ENCODE assay signal across 8 cellular contexts in the genomic region with DNA sequence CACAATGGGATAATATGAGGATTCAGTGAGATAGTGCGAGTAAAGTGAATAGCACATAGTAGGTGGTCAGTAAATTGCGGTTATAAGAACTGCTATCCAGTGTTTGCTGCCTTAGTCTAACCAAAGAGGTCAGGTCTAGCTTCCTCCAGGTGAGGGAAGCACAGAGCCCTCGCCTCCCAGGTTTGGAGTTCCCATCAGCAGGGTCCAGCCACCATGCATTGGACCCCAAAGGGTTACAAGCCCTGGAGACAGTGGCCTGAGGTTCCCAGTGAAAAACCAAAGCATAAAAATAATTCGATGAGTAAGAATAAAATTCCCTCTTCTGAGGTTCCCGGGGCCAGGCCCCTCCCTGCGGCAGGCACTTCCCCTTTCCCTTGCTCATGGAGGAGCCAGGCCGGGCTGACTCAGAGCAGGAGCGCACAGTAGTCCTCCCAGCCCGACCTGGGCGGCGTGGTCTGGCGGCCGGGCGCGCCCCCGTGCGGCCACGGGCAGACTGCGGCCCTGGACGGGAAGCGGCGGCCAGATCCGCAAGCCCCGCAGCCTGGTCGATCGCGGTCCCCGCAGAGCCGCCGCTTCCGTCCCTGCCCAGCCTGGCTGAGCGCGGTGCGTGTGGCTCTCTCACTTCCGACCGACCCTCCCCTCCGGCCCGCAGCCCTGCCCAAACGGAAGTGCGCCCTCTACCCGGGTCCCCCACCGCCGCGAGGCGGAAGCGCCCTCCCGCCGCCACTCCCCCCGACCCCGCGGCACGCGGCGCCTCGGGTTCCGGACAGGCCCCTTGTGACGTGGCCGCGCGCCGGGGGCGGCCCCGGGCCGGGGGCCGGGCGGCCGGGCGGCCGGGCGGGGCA. TPM values are rescaled to one million over a fixed set of nuclear protein-coding genes. Genes with fewer than 3 reads are reported as not detected.
DNase-seq lines count a peak whose midpoint lies in the region; ATAC-seq and TF ChIP-seq lines count a peak whose summit lies in the region.

SLC39A13 (plus strand) TSS at position 845 of the 845 bp plus-strand sequence. CDS start 1,505 bp downstream, outside the sequence.

- peak within 1 kb of the TSS; percentile 58 to 68 for H3K4me3 ChIP-seq in prostate gland

- ATAC-seq in GM18498 (IDR thresholded peaks at IDR 0.05; ENCODE audit: unreplicated experiment) (peak; percentile 85), HG02885 (IDR thresholded peaks at IDR 0.05; ENCODE audit: poor library complexity, unreplicated experiment) (peak; percentile 83), left cardiac atrium (peak; percentile 91 to 93)

- H3K27ac ChIP-seq in prostate gland: peak within 1 kb of the TSS; percentile 90 to 94

- H3K4me3 Mint-ChIP-seq in T-helper 1 cell treated with Interleukin-12 subunit alpha and Interleukin-12 subunit beta and Interleukin-4 antibody, amounts not matched to agents 30 μg/mL and 1 μg/mL, for 36 hours: peak within 1 kb of the TSS; percentile 98

- H3K27ac Mint-ChIP-seq in T-helper 1 cell treated with Interleukin-12 subunit alpha and Interleukin-12 subunit beta and Interleukin-4 antibody, amounts not matched to agents 30 μg/mL and 1 μg/mL, for 36 hours: peak within 1 kb of the TSS; percentile 96

- peak; percentile 74 to 97 (median 88) for TF ChIP-seq CTCF in prostate gland (IDR thresholded peaks at IDR 0.05)

- no peaks in the 10 kb centered on the region for H3K9me3 Mint-ChIP-seq in T-helper 1 cell treated with Interleukin-12 subunit alpha and Interleukin-12 subunit beta and Interleukin-4 antibody, amounts not matched to agents 30 μg/mL and 1 μg/mL, for 36 hours

- H3K4me1 Mint-ChIP-seq in T-helper 1 cell treated with Interleukin-12 subunit alpha and Interleukin-12 subunit beta and Interleukin-4 antibody, amounts not matched to agents 30 μg/mL and 1 μg/mL, for 36 hours (ENCODE audit: low read depth): peaks cover 19% of the 10 kb centered on the region

- DNase-seq in NCI-H1694 treated with DMSO at 0.1 percent for 48 hours (lab: John Stamatoyannopoulos, UW) (peak; percentile 75), amniotic stem cell (lab: John Stamatoyannopoulos, UW) (peak; percentile 94), left cardiac atrium (peak; percentile 94), prostate gland (ENCODE audit: low spot score) (peak; percentile 92), ureter (ENCODE audit: low spot score) (peak; percentile 97)

- no peaks in the 10 kb centered on the region for H3K27me3 ChIP-seq in prostate gland (replicated peaks; ENCODE audit: insufficient read depth)

- 1% methylated on average over 44 of the region's 70 CpGs for WGBS in prostate gland

- no peaks in the 10 kb centered on the region for H3K36me3 Mint-ChIP-seq in T-helper 1 cell treated with Interleukin-12 subunit alpha and Interleukin-12 subunit beta and Interleukin-4 antibody, amounts not matched to agents 30 μg/mL and 1 μg/mL, for 36 hours (ENCODE audit: low read depth)

- H3K27me3 Mint-ChIP-seq in T-helper 1 cell treated with Interleukin-12 subunit alpha and Interleukin-12 subunit beta and Interleukin-4 antibody, amounts not matched to agents 30 μg/mL and 1 μg/mL, for 36 hours (ENCODE audit: low read depth): no peaks in the 10 kb centered on the region

- H3K36me3 ChIP-seq in prostate gland: no peaks in the 10 kb centered on the region

- peak; percentile 82 for TF ChIP-seq POLR2A in prostate gland (IDR thresholded peaks at IDR 0.05)

- no peaks in the 10 kb centered on the region for H3K9me3 ChIP-seq in prostate gland

- H3K4me1 ChIP-seq in prostate gland (replicated peaks): peaks cover 8% of the 10 kb centered on the region

- intact Hi-C loops in left cardiac atrium (cut with DNase I) (no loop called here), prostate gland (cut with DNase I) (loop anchor here (5.0 to 10.0 kb wide), 2 partner anchors 36 to 147 kb away; partner anchors contain the start of gene CELF1)

RNA-seq across cellular contexts. Expression of gene SLC39A13, which starts in this region (rescaled TPM):
- total RNA-seq in left cardiac atrium (10 to 100 TPM; 35.5 to 53.4 TPM), prostate gland (10 to 100 TPM; 53.1 to 93.7 TPM), ureter (40.4 TPM)

Comparison
In these comparisons a context has a peak if more than half of its experiments do, and no peak if none do; other contexts are left out.
1. Peak in every context shown above with its lines: DNase-seq, ATAC-seq, H3K4me3 ChIP-seq and H3K27ac ChIP-seq.